Comparison of ENCODE assay signal across 8 cellular contexts in the genomic region with DNA sequence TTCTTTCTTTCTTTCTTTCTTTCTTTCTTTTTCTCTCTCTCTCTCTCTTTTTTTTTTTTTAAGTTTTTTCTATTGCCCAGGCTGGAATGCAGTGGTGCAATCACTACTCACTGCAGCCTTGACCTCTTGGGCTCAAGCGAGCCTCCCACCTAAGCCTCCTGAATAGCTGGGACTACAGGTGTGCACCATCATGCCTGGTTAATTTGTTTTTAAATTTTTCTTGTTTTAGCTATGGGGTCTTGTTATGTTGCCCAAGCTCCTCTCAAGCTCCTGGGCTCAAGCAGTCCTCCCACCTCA.
"Had no signal": no experiment of that assay in that cellular context is flagged by ENCODE, and none has a peak within 500 bp of the region (broad histone marks: within the 10 kb centered on the region; RNA-seq: fewer than 3 reads in every experiment).

No MANE protein-coding gene starts in this region.

- H3K4me3 ChIP-seq: GM12878 had no signal

- FAIRE-seq: G401.6, GM12878, GM12891, GM12892, GM18507, GM19239 had no signal

- ATAC-seq: GM12878 had no signal

- DNase-seq: GDM1, GF-D8 had no signal
